8 cellular contexts compared by ENCODE assay signal in genomic region chr3:54188176-54188791, GRCh38.
DNase-seq lines count a peak whose midpoint lies in the region; ATAC-seq and TF ChIP-seq lines count a peak whose summit lies in the region.

No MANE protein-coding gene starts in this region.

- TF ChIP-seq POLR2A in esophagus muscularis mucosa (IDR thresholded peaks at IDR 0.05; ENCODE audit: low read depth), result no peak

- no peaks in the 10 kb centered on the region for H3K36me3 ChIP-seq in kidney epithelial cell (ENCODE audit: control insufficient read depth, insufficient read depth, low read length)
- no peaks in the 10 kb centered on the region for H3K36me3 ChIP-seq in esophagus muscularis mucosa

- H3K27me3 ChIP-seq in kidney epithelial cell (ENCODE audit: control insufficient read depth, insufficient read depth, low read length) (no peaks in the 10 kb centered on the region), esophagus muscularis mucosa (no peaks in the 10 kb centered on the region)

- intact Hi-C loops in esophagus muscularis mucosa (cut with DNase I), result no loop called here

- DNase-seq in EL (peak; percentile 27), kidney epithelial cell (ENCODE audit: low read depth) (peak; percentile 34), mesenteric fat pad (ENCODE audit: low spot score) (no peak), esophagus muscularis mucosa (ENCODE audit: extremely low spot score) (no peak)
- DNase-seq in activated naive CD8-positive, alpha-beta T cell treated with anti-CD3 and anti-CD28 coated beads, Interleukin-2, amount 50 U/mL, for 24 hours, result peak; percentile 16

- H3K4me1 ChIP-seq in esophagus muscularis mucosa, result no peaks in the 10 kb centered on the region

- H3K4me1 Mint-ChIP-seq in IgD-negative memory B cell, result no peaks in the 10 kb centered on the region
- H3K4me1 Mint-ChIP-seq in activated naive CD8-positive, alpha-beta T cell treated with anti-CD3 and anti-CD28 coated beads, Interleukin-2, amount 50 U/mL, for 24 hours, result no peaks in the 10 kb centered on the region

- no peaks in the 10 kb centered on the region for H3K36me3 Mint-ChIP-seq in IgD-negative memory B cell
- no peaks in the 10 kb centered on the region for H3K36me3 Mint-ChIP-seq in activated naive CD8-positive, alpha-beta T cell treated with anti-CD3 and anti-CD28 coated beads, Interleukin-2, amount 50 U/mL, for 24 hours (ENCODE audit: low read depth)

- H3K27me3 Mint-ChIP-seq in IgD-negative memory B cell, result no peaks in the 10 kb centered on the region
- no peaks in the 10 kb centered on the region for H3K27me3 Mint-ChIP-seq in activated naive CD8-positive, alpha-beta T cell treated with anti-CD3 and anti-CD28 coated beads, Interleukin-2, amount 50 U/mL, for 24 hours

- H3K4me3 ChIP-seq in kidney epithelial cell (ENCODE audit: low read depth, low read length), result no peak overlapping the region
- no peak overlapping the region for H3K4me3 ChIP-seq in esophagus muscularis mucosa

- no peaks in the 10 kb centered on the region for H3K9me3 ChIP-seq in esophagus muscularis mucosa

- ATAC-seq in activated naive CD8-positive, alpha-beta T cell treated with anti-CD3 and anti-CD28 coated beads, Interleukin-2, amount 50 U/mL, for 24 hours, result no peak
- no peak for ATAC-seq in HG02798 (IDR thresholded peaks at IDR 0.05; ENCODE audit: poor library complexity, unreplicated experiment)
- no peak for ATAC-seq in HG03442 (IDR thresholded peaks at IDR 0.05; ENCODE audit: unreplicated experiment)

- no peak for TF ChIP-seq EP300 in esophagus muscularis mucosa (IDR thresholded peaks at IDR 0.05)

- H3K4me3 Mint-ChIP-seq in IgD-negative memory B cell, result no peak overlapping the region
- no peak overlapping the region for H3K4me3 Mint-ChIP-seq in activated naive CD8-positive, alpha-beta T cell treated with anti-CD3 and anti-CD28 coated beads, Interleukin-2, amount 50 U/mL, for 24 hours

- peak overlapping the region in 2 of 3 donors; percentile 8 to 49 for H3K27ac Mint-ChIP-seq in IgD-negative memory B cell
- H3K27ac Mint-ChIP-seq in activated naive CD8-positive, alpha-beta T cell treated with anti-CD3 and anti-CD28 coated beads, Interleukin-2, amount 50 U/mL, for 24 hours, result no peak overlapping the region

- TF ChIP-seq CTCF in kidney epithelial cell (IDR thresholded peaks at IDR 0.05; ENCODE audit: insufficient read depth, low read length, poor library complexity, severe bottlenecking) (no peak), esophagus muscularis mucosa (IDR thresholded peaks at IDR 0.05) (no peak)

- 53% methylated on average over 6 of the region's 6 CpGs for WGBS in esophagus muscularis mucosa

- no peak overlapping the region for H3K27ac ChIP-seq in esophagus muscularis mucosa (replicated peaks in 1 of 4)

- peaks cover 0 to 5% (median 2%) of the 10 kb centered on the region in 3 donors for H3K9me3 Mint-ChIP-seq in IgD-negative memory B cell
- H3K9me3 Mint-ChIP-seq in activated naive CD8-positive, alpha-beta T cell treated with anti-CD3 and anti-CD28 coated beads, Interleukin-2, amount 50 U/mL, for 24 hours, result peaks cover 16% of the 10 kb centered on the region

Comparison
In these comparisons a context has a peak if more than half of its experiments do, and no peak if none do; other contexts are left out.
1. DNase-seq: peak in EL (single experiment), activated naive CD8-positive, alpha-beta T cell treated with anti-CD3 and anti-CD28 coated beads, Interleukin-2, amount 50 U/mL, for 24 hours (single experiment) and kidney epithelial cell (single experiment); none in mesenteric fat pad (single experiment) and esophagus muscularis mucosa (single experiment).